ENCODE assay signal across 20 cellular contexts in genomic region chr9:126462617-126463016, GRCh38.
DNase-seq lines count a peak whose midpoint lies in the region; ATAC-seq and TF ChIP-seq lines count a peak whose summit lies in the region.
"Had no signal": no experiment of that assay in that cellular context is flagged by ENCODE, and none has a peak within 500 bp of the region (broad histone marks: within the 10 kb centered on the region; RNA-seq: fewer than 3 reads in every experiment).

No MANE protein-coding gene starts in this region.

- no peak overlapping the region for H3K4me3 Mint-ChIP-seq in activated naive CD8-positive, alpha-beta T cell treated with anti-CD3 and anti-CD28 coated beads, Interleukin-2, amount 10 ng/mL, durations not matched to agents 7 days and 5 days
- H3K4me3 Mint-ChIP-seq in activated naive CD8-positive, alpha-beta T cell treated with anti-CD3 and anti-CD28 coated beads for 36 hours, result no peak overlapping the region
- H3K4me3 Mint-ChIP-seq in endodermal cell, result no peak overlapping the region
- H3K4me3 Mint-ChIP-seq: B cell; CD4-positive, CD25-positive, alpha-beta regulatory T cell; CD8-positive, alpha-beta T cell had no signal

- H3K36me3 ChIP-seq in endodermal cell (ENCODE audit: control insufficient read depth, insufficient read depth, low read length) (no peaks in the 10 kb centered on the region), spleen (peaks cover 0 to 34% (median 0%) of the 10 kb centered on the region in 6 donors)
- H3K36me3 ChIP-seq: BLaER1 had no signal

- no peak for TF ChIP-seq POLR2A in spleen (IDR thresholded peaks at IDR 0.05)

- peak; percentile 4 for DNase-seq in activated naive CD8-positive, alpha-beta T cell treated with anti-CD3 and anti-CD28 coated beads, Interleukin-2, amount 10 ng/mL, durations not matched to agents 7 days and 5 days
- DNase-seq in activated naive CD8-positive, alpha-beta T cell treated with anti-CD3 and anti-CD28 coated beads for 36 hours, result no peak
- DNase-seq in endodermal cell (peak; percentile 18), spleen (peak; percentile 20), KBM-7 (no peak)
- DNase-seq: Caco-2; CD4-positive, CD25-positive, alpha-beta regulatory T cell; CD8-positive, alpha-beta T cell; DMS153; EL; GDM1; GOT3; HCEC 1CT had no signal

- ATAC-seq in activated naive CD8-positive, alpha-beta T cell treated with anti-CD3 and anti-CD28 coated beads, Interleukin-2, amount 10 ng/mL, durations not matched to agents 7 days and 5 days (ENCODE audit: low read depth), result no peak
- ATAC-seq in HG03025 (IDR thresholded peaks at IDR 0.05; ENCODE audit: low FRiP score, unreplicated experiment), result no peak
- no peak for ATAC-seq in HG02798 (IDR thresholded peaks at IDR 0.05; ENCODE audit: poor library complexity, unreplicated experiment)
- ATAC-seq: CD8-positive, alpha-beta T cell; GM12878 had no signal

- H3K9me3 ChIP-seq in endodermal cell (ENCODE audit: control insufficient read depth, low read length) (no peaks in the 10 kb centered on the region), spleen (no peaks in the 10 kb centered on the region)
- H3K9me3 ChIP-seq: BLaER1, Caco-2 had no signal

- H3K9ac ChIP-seq in endodermal cell (ENCODE audit: extremely low read depth, low read length, poor library complexity, severe bottlenecking), result no peak overlapping the region
- H3K9ac ChIP-seq: BLaER1 had no signal

- intact Hi-C loops in spleen (cut with DNase I; ENCODE audit: low total_unique reads), result no loop called here

- H3K4me3 ChIP-seq in endodermal cell (ENCODE audit: low read length) (no peak overlapping the region), spleen (no peak overlapping the region)
- H3K4me3 ChIP-seq: BLaER1, GM12878 had no signal

- H3K4me1 ChIP-seq in endodermal cell (ENCODE audit: control insufficient read depth, insufficient read depth, low read length), result no peaks in the 10 kb centered on the region
- peaks cover 0 to 8% (median under 1%) of the 10 kb centered on the region in 6 donors for H3K4me1 ChIP-seq in spleen
- H3K4me1 ChIP-seq: Caco-2 had no signal

- peaks cover 19% of the 10 kb centered on the region for H3K36me3 Mint-ChIP-seq in activated naive CD8-positive, alpha-beta T cell treated with anti-CD3 and anti-CD28 coated beads, Interleukin-2, amount 10 ng/mL, durations not matched to agents 7 days and 5 days
- H3K36me3 Mint-ChIP-seq in activated naive CD8-positive, alpha-beta T cell treated with anti-CD3 and anti-CD28 coated beads for 36 hours, result peaks cover 18% of the 10 kb centered on the region
- H3K36me3 Mint-ChIP-seq in endodermal cell (ENCODE audit: low read depth), result no peaks in the 10 kb centered on the region
- H3K36me3 Mint-ChIP-seq: CD4-positive, CD25-positive, alpha-beta regulatory T cell; CD8-positive, alpha-beta T cell had no signal

- in situ Hi-C loops in KBM-7 (cut with MboI; ENCODE audit: low pct_unique_long_range_greater_than_20kb, low sequenced_read_pairs), result no loop called here

- no peaks in the 10 kb centered on the region for H3K27me3 ChIP-seq in endodermal cell (ENCODE audit: control insufficient read depth, insufficient read depth, low read length, poor library complexity, severe bottlenecking)
- no peaks in the 10 kb centered on the region for H3K27me3 ChIP-seq in spleen (replicated peaks in 1 of 7)
- H3K27me3 ChIP-seq: BLaER1 had no signal

- no peaks in the 10 kb centered on the region for H3K27me3 Mint-ChIP-seq in activated naive CD8-positive, alpha-beta T cell treated with anti-CD3 and anti-CD28 coated beads, Interleukin-2, amount 10 ng/mL, durations not matched to agents 7 days and 5 days
- no peaks in the 10 kb centered on the region for H3K27me3 Mint-ChIP-seq in activated naive CD8-positive, alpha-beta T cell treated with anti-CD3 and anti-CD28 coated beads for 36 hours
- H3K27me3 Mint-ChIP-seq in endodermal cell (ENCODE audit: insufficient read depth), result no peaks in the 10 kb centered on the region
- H3K27me3 Mint-ChIP-seq: B cell; CD4-positive, CD25-positive, alpha-beta regulatory T cell had no signal

- H3K9me3 Mint-ChIP-seq in activated naive CD8-positive, alpha-beta T cell treated with anti-CD3 and anti-CD28 coated beads, Interleukin-2, amount 10 ng/mL, durations not matched to agents 7 days and 5 days, result peaks cover 3% of the 10 kb centered on the region
- H3K9me3 Mint-ChIP-seq in activated naive CD8-positive, alpha-beta T cell treated with anti-CD3 and anti-CD28 coated beads for 36 hours, result peaks cover 2% of the 10 kb centered on the region
- H3K9me3 Mint-ChIP-seq in endodermal cell, result no peaks in the 10 kb centered on the region
- H3K9me3 Mint-ChIP-seq: CD4-positive, CD25-positive, alpha-beta regulatory T cell; CD8-positive, alpha-beta T cell had no signal

- POLR2A ChIA-PET in activated naive CD8-positive, alpha-beta T cell treated with anti-CD3 and anti-CD28 coated beads, Interleukin-2, amount 10 ng/mL, durations not matched to agents 7 days and 5 days (lab: Charles Lee), result no interaction called here

- peaks cover 25% of the 10 kb centered on the region for H3K4me1 Mint-ChIP-seq in activated naive CD8-positive, alpha-beta T cell treated with anti-CD3 and anti-CD28 coated beads, Interleukin-2, amount 10 ng/mL, durations not matched to agents 7 days and 5 days
- H3K4me1 Mint-ChIP-seq in activated naive CD8-positive, alpha-beta T cell treated with anti-CD3 and anti-CD28 coated beads for 36 hours, result peaks cover 13% of the 10 kb centered on the region
- peaks cover 7% of the 10 kb centered on the region for H3K4me1 Mint-ChIP-seq in endodermal cell
- H3K4me1 Mint-ChIP-seq: B cell had no signal

- no peak overlapping the region for H3K27ac Mint-ChIP-seq in activated naive CD8-positive, alpha-beta T cell treated with anti-CD3 and anti-CD28 coated beads, Interleukin-2, amount 10 ng/mL, durations not matched to agents 7 days and 5 days
- H3K27ac Mint-ChIP-seq in activated naive CD8-positive, alpha-beta T cell treated with anti-CD3 and anti-CD28 coated beads for 36 hours, result no peak overlapping the region
- H3K27ac Mint-ChIP-seq in endodermal cell, result no peak overlapping the region
- H3K27ac Mint-ChIP-seq: B cell; CD8-positive, alpha-beta T cell had no signal

- 90 to 100% methylated on average over 1 to 3 of the region's 3 CpGs for whole genome bisulfite sequencing in endodermal cell (ENCODE audit: insufficient coverage in 1 of 2, insufficient read length in 1 of 2), 2 experiments
- 88 to 100% (median 96%) methylated on average over 3 of the region's 3 CpGs for WGBS in spleen, 5 donors

- H3K27ac ChIP-seq in endodermal cell (ENCODE audit: low read depth, low read length) (no peak overlapping the region), spleen (no peak overlapping the region)
- H3K27ac ChIP-seq: 22Rv1, BLaER1, C4-2B had no signal

- TF ChIP-seq CTCF in endodermal cell (conservative IDR thresholded peaks at IDR 0.05), result no peak
- no peak for TF ChIP-seq CTCF in spleen (IDR thresholded peaks at IDR 0.05 in 8 of 11, conservative IDR thresholded peaks at IDR 0.05 in 3 of 11)

Comparison
In these comparisons a context has a peak if more than half of its experiments do, and no peak if none do; other contexts are left out.
1. DNase-seq: peak in activated naive CD8-positive, alpha-beta T cell treated with anti-CD3 and anti-CD28 coated beads, Interleukin-2, amount 10 ng/mL, durations not matched to agents 7 days and 5 days (single experiment), endodermal cell (single experiment) and spleen (single experiment); none in activated naive CD8-positive, alpha-beta T cell treated with anti-CD3 and anti-CD28 coated beads for 36 hours (single experiment) and KBM-7 (single experiment).